10 cellular contexts compared by ENCODE assay signal in the genomic region with DNA sequence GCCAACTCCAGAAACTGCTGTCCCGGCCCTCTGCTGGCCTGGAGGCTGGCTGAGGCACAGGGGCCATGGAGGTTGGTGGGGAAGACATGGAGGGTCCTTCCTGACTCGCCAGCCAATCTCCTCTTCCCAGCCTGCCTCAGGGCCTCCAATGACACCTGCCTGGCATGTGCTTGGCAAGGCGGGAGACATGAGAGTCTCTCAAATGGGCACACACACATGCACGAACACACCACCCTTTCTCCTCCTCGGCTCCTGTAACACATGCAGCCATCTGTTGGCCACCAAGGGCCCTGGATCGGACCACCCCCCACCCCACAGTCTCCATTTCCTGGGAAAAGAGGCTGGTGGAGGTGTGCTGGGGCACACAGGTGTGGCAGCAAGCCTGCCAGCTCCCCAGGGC. TPM values are rescaled to one million over a fixed set of nuclear protein-coding genes. Genes with fewer than 3 reads are reported as not detected.
DNase-seq lines count a peak whose midpoint lies in the region; ATAC-seq and TF ChIP-seq lines count a peak whose summit lies in the region.
"Had no signal": no experiment of that assay in that cellular context is flagged by ENCODE, and none has a peak within 500 bp of the region (broad histone marks: within the 10 kb centered on the region; RNA-seq: fewer than 3 reads in every experiment).

No MANE protein-coding gene starts in this region.

- peak overlapping the region in 4 of 5 donors; percentile 3 to 89 (median 47) for H3K27ac ChIP-seq in adrenal gland
- peak overlapping the region; percentile 65 to 86 for H3K27ac ChIP-seq in lung (ENCODE audit: low read depth in 1 of 2, low read length in 1 of 2)
- H3K27ac ChIP-seq in thymus (ENCODE audit: low read depth) = peak overlapping the region; percentile 85

- no peaks in the 10 kb centered on the region for H3K9me3 ChIP-seq in adrenal gland (replicated peaks in 1 of 3)
- no peaks in the 10 kb centered on the region for H3K9me3 ChIP-seq in lung (ENCODE audit: control insufficient read depth in 2 of 2, insufficient read depth in 1 of 2, low read length in 1 of 2)
- no peaks in the 10 kb centered on the region for H3K9me3 ChIP-seq in thymus (ENCODE audit: control insufficient read depth)
- H3K9me3 ChIP-seq: BE2C had no signal

- peaks cover 2% of the 10 kb centered on the region for H3K36me3 Mint-ChIP-seq in activated naive CD4-positive, alpha-beta T cell treated with anti-CD3 and anti-CD28 coated beads, Interleukin-2, amount 50 U/mL, for 24 hours

- POLR2A ChIA-PET in GM10248 (lab: Yijun Ruan, JAX) = no interaction called here

- H3K4me1 ChIP-seq in adrenal gland (replicated peaks in 1 of 2) = peaks cover 25 to 34% of the 10 kb centered on the region in 2 donors
- peaks cover 18 to 28% of the 10 kb centered on the region in 2 donors for H3K4me1 ChIP-seq in lung (ENCODE audit: control insufficient read depth in 2 of 2, insufficient read depth in 2 of 2, low read length in 2 of 2)
- H3K4me1 ChIP-seq in thymus (ENCODE audit: control insufficient read depth, insufficient read depth, low read length) = peaks cover 12% of the 10 kb centered on the region

- no peak for DNase-seq in activated naive CD4-positive, alpha-beta T cell (lab: John Stamatoyannopoulos, UW)
- DNase-seq in adrenal gland (no peak), lung (ENCODE audit: low spot score) (no peak), NCI-H446 (lab: John Stamatoyannopoulos, UW) (no peak), GM10248 (ENCODE audit: extremely low spot score) (no peak), hippocampal formation (lab: John Stamatoyannopoulos, UW) (no peak)
- DNase-seq: endodermal cell had no signal

- intact Hi-C loops in adrenal gland (cut with DNase I) = no loop called here

- TF ChIP-seq POLR2A in adrenal gland (IDR thresholded peaks at IDR 0.05) = no peak

- H3K4me3 Mint-ChIP-seq in activated naive CD4-positive, alpha-beta T cell treated with anti-CD3 and anti-CD28 coated beads, Interleukin-2, amount 50 U/mL, for 24 hours = no peak overlapping the region
- H3K4me3 Mint-ChIP-seq: endodermal cell had no signal

- TF ChIP-seq CTCF in adrenal gland (IDR thresholded peaks at IDR 0.05) = no peak
- TF ChIP-seq CTCF in lung (IDR thresholded peaks at IDR 0.05; ENCODE audit: control extremely low read depth, extremely low read depth) = no peak
- no peak for TF ChIP-seq CTCF in GM10248 (IDR thresholded peaks at IDR 0.05; ENCODE audit: control extremely low read depth, extremely low read depth, low read depth, missing control alignments)

- H3K27ac Mint-ChIP-seq in activated naive CD4-positive, alpha-beta T cell treated with anti-CD3 and anti-CD28 coated beads, Interleukin-2, amount 50 U/mL, for 24 hours = peak overlapping the region; percentile 91
- H3K27ac Mint-ChIP-seq: endodermal cell had no signal

- no peaks in the 10 kb centered on the region for H3K9me3 Mint-ChIP-seq in activated naive CD4-positive, alpha-beta T cell treated with anti-CD3 and anti-CD28 coated beads, Interleukin-2, amount 50 U/mL, for 24 hours
- H3K9me3 Mint-ChIP-seq: endodermal cell had no signal

- WGBS in adrenal gland, 4 donors = 95 to 100% (median 97%) methylated on average over 3 to 6 of the region's 6 CpGs
- 93 to 98% methylated on average over 6 of the region's 6 CpGs for WGBS in lung, 2 donors
- 93% methylated on average over 6 of the region's 6 CpGs for WGBS in thymus

- H3K4me3 ChIP-seq in adrenal gland (no peak overlapping the region), lung (no peak overlapping the region), thymus (ENCODE audit: low read length) (no peak overlapping the region)

- H3K27me3 ChIP-seq in adrenal gland (peaks cover 5% of the 10 kb centered on the region), lung (ENCODE audit: control insufficient read depth, insufficient read depth) (no peaks in the 10 kb centered on the region), thymus (ENCODE audit: control insufficient read depth, insufficient read depth) (no peaks in the 10 kb centered on the region)
- H3K27me3 ChIP-seq: BE2C had no signal

- no peak for ATAC-seq in lung (ENCODE audit: insufficient read depth, low FRiP score)

- H3K27me3 Mint-ChIP-seq in activated naive CD4-positive, alpha-beta T cell treated with anti-CD3 and anti-CD28 coated beads, Interleukin-2, amount 50 U/mL, for 24 hours = no peaks in the 10 kb centered on the region

- peaks cover 28% of the 10 kb centered on the region for H3K4me1 Mint-ChIP-seq in activated naive CD4-positive, alpha-beta T cell treated with anti-CD3 and anti-CD28 coated beads, Interleukin-2, amount 50 U/mL, for 24 hours
- H3K4me1 Mint-ChIP-seq: endodermal cell had no signal

- CTCF ChIA-PET in GM10248 (lab: Yijun Ruan, JAX) = interaction anchor here (1.1 to 12.7 kb wide), 10 partner anchors 9 to 308 kb away, joined by 3 to 117 read pairs (median 4); partner anchors contain the start of gene NUDCD3

- H3K36me3 ChIP-seq in adrenal gland (replicated peaks in 1 of 2) (no peaks in the 10 kb centered on the region), lung (ENCODE audit: control insufficient read depth in 2 of 2, insufficient read depth in 2 of 2, low read length in 2 of 2) (no peaks in the 10 kb centered on the region), thymus (ENCODE audit: control insufficient read depth, insufficient read depth) (no peaks in the 10 kb centered on the region)
- H3K36me3 ChIP-seq: BE2C had no signal

RNA-seq across cellular contexts. Expression of gene YKT6, which starts 56.4 kb away (rescaled TPM):
- total RNA-seq in adrenal gland (10 to 100 TPM; 47.6 to 94.7 (median 55.8) TPM), lung (10 to 100 TPM; 28.4 to 74.0 TPM)
- polyA plus RNA-seq in adrenal gland (10 to 100 TPM; 32.8 to 93.6 (median 35.7) TPM), lung (10 to 100 TPM; 37.9 to 82.1 TPM), thymus (38.9 TPM)
